Comparison of ENCODE assay signal across 17 cellular contexts in the genomic region with DNA sequence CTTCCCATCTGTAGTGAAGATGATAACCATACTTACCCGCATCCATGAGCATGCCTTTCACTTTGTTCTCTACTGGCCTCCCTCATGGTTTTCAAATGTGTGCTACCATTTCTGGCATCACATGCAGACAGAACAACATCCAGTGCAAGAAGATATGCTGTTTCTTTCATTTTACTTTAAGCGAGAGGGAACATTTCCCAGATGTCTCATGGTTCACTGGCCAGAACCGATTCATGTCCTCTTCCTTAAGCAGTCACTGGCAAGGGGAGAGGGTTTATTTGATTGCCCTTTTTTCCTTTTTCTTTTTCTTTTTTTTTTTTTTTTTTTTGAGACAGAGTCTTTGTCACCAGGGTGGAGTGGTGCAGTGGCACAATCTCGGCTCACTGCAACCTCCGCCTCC. TPM values are rescaled to one million over a fixed set of nuclear protein-coding genes. Genes with fewer than 3 reads are reported as not detected.
DNase-seq lines count a peak whose midpoint lies in the region; ATAC-seq and TF ChIP-seq lines count a peak whose summit lies in the region.
"Had no signal": no experiment of that assay in that cellular context is flagged by ENCODE, and none has a peak within 500 bp of the region (broad histone marks: within the 10 kb centered on the region; RNA-seq: fewer than 3 reads in every experiment).

No MANE protein-coding gene starts in this region.

- in situ Hi-C loops in Caki2 (cut with HindIII; ENCODE audit: low pct_unique_long_range_greater_than_20kb, low sequenced_read_pairs), result no loop called here

- H3K4me2 ChIP-seq in fibroblast of lung (ENCODE audit: extremely low read depth, insufficient read depth, low read length), result no peak overlapping the region

- H3K4me3 ChIP-seq in fibroblast of lung (replicated peaks in 1 of 4; ENCODE audit: control extremely low read depth in 1 of 4, insufficient read depth in 1 of 4, low read depth in 3 of 4, low read length in 4 of 4), result no peak overlapping the region
- no peak overlapping the region for H3K4me3 ChIP-seq in right lobe of liver
- H3K4me3 ChIP-seq: GM12878, GM23248, HAP-1, K562 had no signal

- peaks cover 10% of the 10 kb centered on the region for H3K27me3 Mint-ChIP-seq in nephron progenitor cell (ENCODE audit: low read depth, poor library complexity)
- H3K27me3 Mint-ChIP-seq: CD4-positive, alpha-beta T cell had no signal

- intact Hi-C loops in right lobe of liver (cut with DNase I), result no loop called here

- H3K4me1 Mint-ChIP-seq in nephron progenitor cell, result no peaks in the 10 kb centered on the region

- H3K9me3 ChIP-seq in fibroblast of lung (ENCODE audit: control insufficient read depth, insufficient read depth, low read depth, low read length) (no peaks in the 10 kb centered on the region), right lobe of liver (no peaks in the 10 kb centered on the region)
- H3K9me3 ChIP-seq: BE2C, Caco-2, HAP-1 had no signal

- H3K27me3 ChIP-seq in fibroblast of lung (ENCODE audit: control insufficient read depth, insufficient read depth, low read length) (no peaks in the 10 kb centered on the region), right lobe of liver (no peaks in the 10 kb centered on the region)
- H3K27me3 ChIP-seq: BE2C had no signal

- peaks cover 26% of the 10 kb centered on the region for H3K9me3 Mint-ChIP-seq in nephron progenitor cell

- ATAC-seq in right lobe of liver, result no peak
- ATAC-seq: GM12878, K562 had no signal

- H3K27ac Mint-ChIP-seq in nephron progenitor cell, result peak overlapping the region; percentile 71
- H3K27ac Mint-ChIP-seq: CD4-positive, alpha-beta T cell had no signal

- no peaks in the 10 kb centered on the region for H3K36me3 ChIP-seq in fibroblast of lung (ENCODE audit: control insufficient read depth, insufficient read depth, low read length)
- no peaks in the 10 kb centered on the region for H3K36me3 ChIP-seq in right lobe of liver
- H3K36me3 ChIP-seq: BE2C, HAP-1 had no signal

- no peak overlapping the region for H3K27ac ChIP-seq in fibroblast of lung (ENCODE audit: insufficient read depth, low read length)
- H3K27ac ChIP-seq in right lobe of liver, result no peak overlapping the region
- H3K27ac ChIP-seq: C4-2B, GM23248 had no signal

- H3K79me2 ChIP-seq in fibroblast of lung (ENCODE audit: control insufficient read depth, insufficient read depth, low read length), result no peaks in the 10 kb centered on the region

- H4K20me1 ChIP-seq in fibroblast of lung (ENCODE audit: control insufficient read depth, extremely low read depth, insufficient read depth, low read length), result no peaks in the 10 kb centered on the region

- 89% methylated on average over 3 of the region's 5 CpGs for WGBS in right lobe of liver (ENCODE audit: insufficient coverage, low coverage, low lambda C conversion rate, missing lambda C conversion rate)

- no peak overlapping the region for H3K9ac ChIP-seq in fibroblast of lung (ENCODE audit: insufficient read depth, low read length)
- H3K9ac ChIP-seq: GM23248 had no signal

- no peaks in the 10 kb centered on the region for H3K4me1 ChIP-seq in fibroblast of lung (ENCODE audit: control insufficient read depth, extremely low read depth, insufficient read depth, low read length)
- no peaks in the 10 kb centered on the region for H3K4me1 ChIP-seq in right lobe of liver
- H3K4me1 ChIP-seq: BE2C, Caco-2, HAP-1 had no signal

- TF ChIP-seq CTCF in fibroblast of lung (conservative IDR thresholded peaks at IDR 0.05 in 1 of 2, IDR thresholded peaks at IDR 0.05 in 1 of 2; ENCODE audit: low read depth in 1 of 2, low read length in 2 of 2) (no peak), nephron progenitor cell (IDR thresholded peaks at IDR 0.05) (no peak), right lobe of liver (IDR thresholded peaks at IDR 0.05) (no peak)

- H3K36me3 Mint-ChIP-seq in nephron progenitor cell (ENCODE audit: low read depth), result peaks cover 12% of the 10 kb centered on the region

- H3K4me3 Mint-ChIP-seq in nephron progenitor cell, result no peak overlapping the region
- H3K4me3 Mint-ChIP-seq: CD4-positive, alpha-beta T cell had no signal

- H2AFZ ChIP-seq in fibroblast of lung (ENCODE audit: low read length), result peak overlapping the region; percentile 35
- H2AFZ ChIP-seq: GM23248 had no signal

- TF ChIP-seq POLR2A in right lobe of liver (IDR thresholded peaks at IDR 0.05), result no peak

- DNase-seq in Caki2 (ENCODE audit: low read depth) (peak; percentile 21), fibroblast of lung (ENCODE audit: low read depth in 2 of 2) (peak in 1 of 2 donors; percentile 23), nephron progenitor cell (no peak), right lobe of liver (no peak), NCI-H146 treated with DMSO at 0.1 percent for 48 hours (lab: John Stamatoyannopoulos, UW; ENCODE audit: unreplicated experiment) (no peak)
- DNase-seq in activated effector memory CD4-positive, alpha-beta T cell treated with Interleukin-2 at 50 U/mL for 16 hours, result no peak
- no peak for DNase-seq in activated CD4-positive, alpha-beta T cell treated with anti-CD3 and anti-CD28 coated beads for 4 hours
- DNase-seq: BE2C; Caco-2; CD4-positive, alpha-beta T cell; DMS79 treated with DMSO at 0.1 percent for 48 hours; GF-D8; GM23248 had no signal

RNA-seq across cellular contexts. Expression of gene ARRDC3, which starts 37.7 kb away (rescaled TPM):
- total RNA-seq in Caki2 (2014; rRNA removed; shearing (Covaris generic); ENCODE audit: low replicate concordance), result 40.5 and 45.9 TPM in 2 replicates
- 87.1 and 105 TPM in 2 replicates for total RNA-seq in fibroblast of lung
- 32.6 and 33.6 TPM in 2 replicates for polyA plus RNA-seq in fibroblast of lung
- 22.1 and 22.6 TPM in 2 replicates for polyA plus RNA-seq in fibroblast of lung (2012)
- polyA minus RNA-seq in fibroblast of lung (ENCODE audit: low replicate concordance), result 15.7 and 17.6 TPM in 2 replicates
- 10 to 100 TPM; 14.3 to 96.9 (median 46.0) TPM for total RNA-seq in right lobe of liver
